ENCODE assay signal across 10 cellular contexts in the genomic region with DNA sequence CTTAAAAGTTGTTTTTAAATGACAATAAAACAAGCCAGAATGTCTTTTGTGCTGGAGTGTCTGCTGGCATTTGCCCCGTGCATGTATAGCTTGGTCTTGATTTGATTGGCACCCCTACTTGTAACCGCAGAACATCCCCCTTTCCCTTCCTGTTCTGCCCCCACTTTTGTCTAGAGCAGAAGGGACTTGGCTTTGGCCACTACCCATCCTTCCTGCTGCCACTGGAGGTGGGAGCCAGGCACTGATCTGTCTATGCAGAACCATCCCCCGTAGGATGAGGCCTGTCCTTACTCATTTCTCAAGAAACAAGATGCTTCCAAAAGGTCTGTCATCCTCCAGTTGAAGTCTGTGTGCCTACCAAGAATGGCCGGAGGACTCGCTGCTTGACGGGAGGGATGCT. TPM values are rescaled to one million over a fixed set of nuclear protein-coding genes. Genes with fewer than 3 reads are reported as not detected.
DNase-seq lines count a peak whose midpoint lies in the region; FAIRE-seq and TF ChIP-seq lines count a peak whose summit lies in the region.
"Had no signal": no experiment of that assay in that cellular context is flagged by ENCODE, and none has a peak within 500 bp of the region (broad histone marks: within the 10 kb centered on the region; RNA-seq: fewer than 3 reads in every experiment).

No MANE protein-coding gene starts in this region.

- H3K27me3 ChIP-seq in endodermal cell (ENCODE audit: control insufficient read depth, insufficient read depth, low read length, poor library complexity, severe bottlenecking): no peaks in the 10 kb centered on the region

- H3K4me1 Mint-ChIP-seq in CD14-positive monocyte (peaks cover 69% of the 10 kb centered on the region), endodermal cell (peaks cover 21% of the 10 kb centered on the region), progenitor cell of endocrine pancreas (ENCODE audit: low read depth) (peaks cover 18% of the 10 kb centered on the region)

- 92 to 100% methylated on average over 3 to 6 of the region's 6 CpGs for WGBS in endodermal cell (ENCODE audit: insufficient coverage in 1 of 2, insufficient read length in 1 of 2), 2 experiments

- H3K27me3 Mint-ChIP-seq in CD14-positive monocyte (ENCODE audit: low read depth in 3 of 3): peaks cover 0 to 5% (median 0%) of the 10 kb centered on the region in 3 donors
- no peaks in the 10 kb centered on the region for H3K27me3 Mint-ChIP-seq in endodermal cell (ENCODE audit: insufficient read depth)
- H3K27me3 Mint-ChIP-seq in progenitor cell of endocrine pancreas: no peaks in the 10 kb centered on the region

- H3K36me3 Mint-ChIP-seq in CD14-positive monocyte: peaks cover 49 to 60% of the 10 kb centered on the region in 2 donors
- peaks cover 52% of the 10 kb centered on the region for H3K36me3 Mint-ChIP-seq in endodermal cell (ENCODE audit: low read depth)
- peaks cover 19% of the 10 kb centered on the region for H3K36me3 Mint-ChIP-seq in progenitor cell of endocrine pancreas (ENCODE audit: insufficient read depth)

- no peak for DNase-seq in CD14-positive monocyte (ENCODE audit: low spot score)
- DNase-seq in KBM-7: peak; percentile 64
- DNase-seq in endodermal cell: no peak
- no peak for DNase-seq in progenitor cell of endocrine pancreas (ENCODE audit: low spot score, unreplicated experiment)
- DNase-seq in NCI-H82 (lab: John Stamatoyannopoulos, UW): no peak
- no peak for DNase-seq in NCI-H2171 treated with DMSO at 0.1 percent for 48 hours (lab: John Stamatoyannopoulos, UW)
- DNase-seq in GM12892 (ENCODE audit: insufficient read length): no peak
- DNase-seq in hippocampal formation (lab: John Stamatoyannopoulos, UW): no peak
- DNase-seq: activated gamma-delta T cell treated with Interleukin-2 at 50 U/mL for 16 hours had no signal

- in situ Hi-C loops in KBM-7 (cut with MboI; ENCODE audit: low pct_unique_long_range_greater_than_20kb, low sequenced_read_pairs): loop anchor here (10.0 kb wide), 1 partner anchor 269 kb away; no protein-coding TSS in a partner anchor

- H3K27ac ChIP-seq in endodermal cell (ENCODE audit: low read depth, low read length): no peak overlapping the region

- H3K9me3 Mint-ChIP-seq in CD14-positive monocyte (no peaks in the 10 kb centered on the region), endodermal cell (no peaks in the 10 kb centered on the region), progenitor cell of endocrine pancreas (ENCODE audit: low read depth) (no peaks in the 10 kb centered on the region)

- no peak for TF ChIP-seq CTCF in CD14-positive monocyte (IDR thresholded peaks at IDR 0.05)
- no peak for TF ChIP-seq CTCF in endodermal cell (conservative IDR thresholded peaks at IDR 0.05)
- TF ChIP-seq CTCF in progenitor cell of endocrine pancreas (IDR thresholded peaks at IDR 0.05; ENCODE audit: unreplicated experiment): no peak

- peak overlapping the region; percentile 96 to 99 (median 97) for H3K27ac Mint-ChIP-seq in CD14-positive monocyte
- H3K27ac Mint-ChIP-seq in endodermal cell: no peak overlapping the region
- H3K27ac Mint-ChIP-seq in progenitor cell of endocrine pancreas: no peak overlapping the region

- no peaks in the 10 kb centered on the region for H3K9me3 ChIP-seq in endodermal cell (ENCODE audit: control insufficient read depth, low read length)

- H3K4me1 ChIP-seq in endodermal cell (ENCODE audit: control insufficient read depth, insufficient read depth, low read length): peaks cover 2% of the 10 kb centered on the region

- H3K4me3 Mint-ChIP-seq in CD14-positive monocyte (peak overlapping the region; percentile 55 to 71), endodermal cell (peak overlapping the region; percentile 75), progenitor cell of endocrine pancreas (ENCODE audit: low read depth) (peak overlapping the region; percentile 11)

- no peak for TF ChIP-seq POLR2A in GM12892 (IDR thresholded peaks at IDR 0.05; ENCODE audit: low read depth, low read length)

- peaks cover 58% of the 10 kb centered on the region for H3K36me3 ChIP-seq in endodermal cell (ENCODE audit: control insufficient read depth, insufficient read depth, low read length)

- intact Hi-C loops in CD14-positive monocyte (cut with micrococcal nuclease): loop anchor here in 1 of 2 donors (2.0 kb wide), 1 partner anchor 15 kb away; no protein-coding TSS in a partner anchor

- H3K9ac ChIP-seq in endodermal cell (ENCODE audit: extremely low read depth, low read length, poor library complexity, severe bottlenecking): no peak overlapping the region

- FAIRE-seq in GM12892 (lab: Jason Lieb, UNC): no peak
- FAIRE-seq: TTC549 had no signal

- H3K4me3 ChIP-seq in endodermal cell (ENCODE audit: low read length): no peak overlapping the region

RNA-seq across cellular contexts. Expression of gene SLC27A3, which starts 1.2 kb away (rescaled TPM):
- 100 to 1,000 TPM in 1 of 2 donors, 10 to 100 TPM in 1; 84.5 to 118 TPM for polyA plus RNA-seq in CD14-positive monocyte
- total RNA-seq in endodermal cell: 10 to 100 TPM; 60.6 to 64.5 TPM
- polyA plus RNA-seq in endodermal cell (2013, experiment 1 of 2): 18.9 TPM
- polyA plus RNA-seq in endodermal cell (2013, experiment 2 of 2): 18.1 TPM
- total RNA-seq in progenitor cell of endocrine pancreas: 29.5 and 36.6 TPM in 2 replicates
- 7.4 TPM for polyA plus RNA-seq in GM12892 (2012; ENCODE audit: missing spikeins)

RNA-seq across cellular contexts. Expression of gene INTS3, which starts 46.2 kb away (rescaled TPM):
- 10 to 100 TPM in 1 of 2 donors, 1 to 10 TPM in 1; 9.2 to 15.9 TPM for polyA plus RNA-seq in CD14-positive monocyte
- 100 to 1,000 TPM in 1 of 2 donors, 10 to 100 TPM in 1; 94.4 to 117 TPM for total RNA-seq in endodermal cell
- polyA plus RNA-seq in endodermal cell (2013, experiment 1 of 2): 64.8 TPM
- 56.5 TPM for polyA plus RNA-seq in endodermal cell (2013, experiment 2 of 2)
- total RNA-seq in progenitor cell of endocrine pancreas: 145 and 152 TPM in 2 replicates
- polyA plus RNA-seq in GM12892 (2012; ENCODE audit: missing spikeins): 40.9 TPM

Comparison
In these comparisons a context has a peak if more than half of its experiments do, and no peak if none do; other contexts are left out.
1. H3K27ac Mint-ChIP-seq: peak in CD14-positive monocyte (7 of 7); none in endodermal cell (single experiment) and progenitor cell of endocrine pancreas (single experiment).
2. H3K4me3 Mint-ChIP-seq: peak in every context shown above with its lines; median percentile 75 in endodermal cell; 63 in CD14-positive monocyte; 11 in progenitor cell of endocrine pancreas.